ENCODE assay signal across 22 cellular contexts in genomic region chr12:79775355-79776073, GRCh38.
A peak's percentile ranks its signal among the peaks of the same experiment; 100 is the strongest.
DNase-seq lines count a peak whose midpoint lies in the region; ATAC-seq and TF ChIP-seq lines count a peak whose summit lies in the region.
"Had no signal": no experiment of that assay in that cellular context is flagged by ENCODE, and none has a peak within 500 bp of the region (broad histone marks: within the 10 kb centered on the region; RNA-seq: fewer than 3 reads in every experiment).

No MANE protein-coding gene starts in this region.

- WGBS in mesenchymal stem cell, result 100% methylated on average over 3 of the region's 3 CpGs

- H3K79me1 ChIP-seq in mesenchymal stem cell (replicated peaks; ENCODE audit: low read length, poor library complexity, severe bottlenecking), result peaks cover 3% of the 10 kb centered on the region

- H3K9ac ChIP-seq in mesenchymal stem cell (ENCODE audit: low read length), result peak overlapping the region; percentile 80
- H3K9ac ChIP-seq: neural progenitor cell had no signal

- no peak overlapping the region for H3K4me3 ChIP-seq in mesenchymal stem cell (ENCODE audit: insufficient read depth in 1 of 2, low read depth in 1 of 2, low read length in 2 of 2)
- H3K4me3 ChIP-seq: left lung, neural progenitor cell, psoas muscle, skin epidermis, tibial nerve had no signal

- H3K4me1 ChIP-seq in foreskin keratinocyte (peaks cover 15% of the 10 kb centered on the region), mesenchymal stem cell (ENCODE audit: control insufficient read depth, insufficient read depth, low read depth, low read length) (no peaks in the 10 kb centered on the region)
- H3K4me1 ChIP-seq: neural progenitor cell, psoas muscle had no signal

- no peak overlapping the region for H2BK12ac ChIP-seq in mesenchymal stem cell (ENCODE audit: low read length in 2 of 2)

- H2BK5ac ChIP-seq in mesenchymal stem cell (ENCODE audit: low read depth, low read length, poor library complexity, severe bottlenecking), result no peak overlapping the region

- H3K14ac ChIP-seq in mesenchymal stem cell (ENCODE audit: low read length in 2 of 2), result no peak overlapping the region

- peaks cover 3 to 62% of the 10 kb centered on the region in 2 experiments for H3K36me3 ChIP-seq in mesenchymal stem cell (ENCODE audit: control insufficient read depth in 1 of 2, insufficient read depth in 2 of 2, low read depth in 1 of 2, low read length in 2 of 2)

- no peaks in the 10 kb centered on the region for H3K27me3 ChIP-seq in foreskin keratinocyte
- H3K27me3 ChIP-seq in mesenchymal stem cell (ENCODE audit: control insufficient read depth in 1 of 2, insufficient read depth in 1 of 2, low read length in 2 of 2), result no peaks in the 10 kb centered on the region
- H3K27me3 ChIP-seq: left lung, neural progenitor cell, tibial nerve had no signal

- H2BK120ac ChIP-seq in mesenchymal stem cell (ENCODE audit: low read depth, low read length), result no peak overlapping the region

- no peak overlapping the region for H3K23ac ChIP-seq in mesenchymal stem cell (ENCODE audit: low read length in 2 of 2)

- intact Hi-C loops in Right ventricle myocardium inferior (cut with DNase I) (loop anchor here (10.0 kb wide), 1 partner anchor 409 kb away; no protein-coding TSS in a partner anchor), cardiac septum (cut with DNase I) (no loop called here)

- DNase-seq in Right ventricle myocardium inferior (ENCODE audit: missing footprints), result no peak
- DNase-seq in cardiac septum (ENCODE audit: low spot score), result no peak
- no peak for DNase-seq in foreskin keratinocyte
- peak; percentile 7 for DNase-seq in mesenchymal stem cell
- DNase-seq in NCI-H1417 treated with DMSO at 0.1 percent for 48 hours (lab: John Stamatoyannopoulos, UW), result no peak
- no peak for DNase-seq in middle frontal gyrus (ENCODE audit: extremely low spot score, low spot score)
- DNase-seq in SHP77 (lab: John Stamatoyannopoulos, UW), result no peak
- no peak for DNase-seq in stimulated activated CD4-positive, alpha-beta T cell treated with anti-CD3 and anti-CD28 coated beads, Interleukin-4, amount 100 ng/mL, for 4 hours
- DNase-seq: activated naive CD4-positive, alpha-beta T cell treated with anti-CD3 and anti-CD28 coated beads, Interleukin-2, amount 50 U/mL, for 16 hours; activated T-cell treated with anti-CD3 and anti-CD28 coated beads, Interleukin-2, amount 50 U/mL, for 4 hours; GF-D8; Karpas-422; left lung; NCI-H1092 treated with DMSO at 0.1 percent for 48 hours; NCI-H2029; NCI-H82; psoas muscle; stimulated activated CD4-positive, alpha-beta T cell treated with anti-CD3 and anti-CD28 coated beads, Interleukin-2, amount 100 ng/mL, for 24 hours had no signal

- no peak overlapping the region for H3K4ac ChIP-seq in mesenchymal stem cell (ENCODE audit: low read depth in 1 of 2, low read length in 2 of 2)

- H3K18ac ChIP-seq in mesenchymal stem cell (ENCODE audit: low read depth in 1 of 2, low read length in 2 of 2), result no peak overlapping the region

- no peak overlapping the region for H3K4me2 ChIP-seq in mesenchymal stem cell (ENCODE audit: low read length, poor library complexity, severe bottlenecking)
- H3K4me2 ChIP-seq: neural progenitor cell had no signal

- H2AK5ac ChIP-seq in mesenchymal stem cell (ENCODE audit: low read length, severe bottlenecking), result no peak overlapping the region

- H4K91ac ChIP-seq in mesenchymal stem cell (ENCODE audit: low read length), result no peak overlapping the region

- ATAC-seq in Right ventricle myocardium inferior (peak; percentile 68), foreskin keratinocyte (no peak)
- ATAC-seq: activated T-cell treated with anti-CD3 and anti-CD28 coated beads, Interleukin-2, amount 50 U/mL, for 4 hours; left lung; psoas muscle; stimulated activated memory B cell treated with anti-CD40 and anti-IgM and Interleukin-4, amounts not matched to agents 10 μg/mL and 1 μg/mL and 100 μg/mL, for 72 hours had no signal

- H3K27ac ChIP-seq in foreskin keratinocyte (peak overlapping the region; percentile 24), mesenchymal stem cell (ENCODE audit: low read length, poor library complexity, severe bottlenecking) (no peak overlapping the region)
- H3K27ac ChIP-seq: neural progenitor cell, psoas muscle had no signal

- no peak overlapping the region for H4K8ac ChIP-seq in mesenchymal stem cell (ENCODE audit: low read length)

- no peak overlapping the region for H2AFZ ChIP-seq in mesenchymal stem cell (ENCODE audit: low read depth, low read length)
- H2AFZ ChIP-seq: neural progenitor cell had no signal

- H2BK15ac ChIP-seq in mesenchymal stem cell (ENCODE audit: low read depth, poor library complexity, severe bottlenecking), result no peak overlapping the region

- TF ChIP-seq CTCF in foreskin keratinocyte (conservative IDR thresholded peaks at IDR 0.05), result no peak

- no peaks in the 10 kb centered on the region for H3K9me3 ChIP-seq in mesenchymal stem cell (ENCODE audit: control insufficient read depth, low read length)
- H3K9me3 ChIP-seq: left lung, psoas muscle, tibial nerve had no signal
